Comparison of ENCODE assay signal across 8 cellular contexts in the genomic region with DNA sequence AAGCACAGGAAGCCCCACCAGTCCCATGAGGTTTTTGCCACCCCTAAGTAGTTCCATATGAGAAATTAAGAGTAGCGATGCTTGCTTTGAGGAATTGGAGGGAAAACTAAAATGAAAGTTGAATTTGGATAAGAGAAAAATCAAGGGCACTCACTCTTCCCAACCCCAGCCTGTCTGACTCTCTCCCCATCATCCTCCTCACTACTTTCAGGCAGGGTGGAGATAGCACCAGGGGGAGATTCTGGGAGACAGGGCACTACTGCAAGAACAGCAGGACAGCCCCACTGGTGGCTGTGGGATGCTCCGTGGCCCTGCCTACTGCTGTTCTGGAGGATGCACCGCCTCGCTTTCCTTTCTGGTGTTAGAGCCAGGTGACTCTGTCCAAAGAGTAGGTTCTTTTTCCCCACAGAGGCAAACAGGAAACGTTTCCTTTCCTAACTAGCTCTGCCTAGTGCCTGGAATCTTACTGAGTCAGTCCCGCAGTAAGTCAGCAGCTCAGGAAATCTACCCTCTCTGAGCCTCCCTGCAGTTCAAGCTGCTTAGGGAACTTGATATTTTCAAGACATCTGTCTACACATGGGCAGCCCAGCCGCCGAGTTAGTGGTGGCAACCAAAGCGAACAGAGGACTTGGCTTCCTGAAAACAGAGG. TPM values are rescaled to one million over a fixed set of nuclear protein-coding genes. Genes with fewer than 3 reads are reported as not detected.
A peak's percentile ranks its signal among the peaks of the same experiment; 100 is the strongest.
DNase-seq lines count a peak whose midpoint lies in the region; ATAC-seq and TF ChIP-seq lines count a peak whose summit lies in the region.

No MANE protein-coding gene starts in this region.

- TF ChIP-seq CTCF in WERI-Rb-1 (IDR thresholded peaks at IDR 0.05; ENCODE audit: low read depth, low read length) (no peak), heart left ventricle (IDR thresholded peaks at IDR 0.05) (no peak), vagina (IDR thresholded peaks at IDR 0.05) (no peak)

- WGBS in heart left ventricle, 4 donors, result 31 to 44% (median 42%) methylated on average over 9 of the region's 9 CpGs

- H3K36me3 ChIP-seq in WERI-Rb-1 (no peaks in the 10 kb centered on the region), heart left ventricle (no peaks in the 10 kb centered on the region), vagina (no peaks in the 10 kb centered on the region)

- DNase-seq in NCI-H82 (lab: John Stamatoyannopoulos, UW), result peak; percentile 63
- DNase-seq in NCI-H82 treated with DMSO at 0.1 percent for 48 hours (lab: John Stamatoyannopoulos, UW; ENCODE audit: unreplicated experiment), result no peak
- DNase-seq in WERI-Rb-1, result peak; percentile 71
- peak in 1 of 5 donors; percentile 43 for DNase-seq in heart left ventricle
- no peak for DNase-seq in stimulated activated naive CD8-positive, alpha-beta T cell treated with anti-CD3 and anti-CD28 coated beads, Interleukin-15, Interleukin-2, amounts not matched to agents 100 U/mL and 50 U/mL, for 24 hours
- DNase-seq in vagina (ENCODE audit: extremely low spot score in 2 of 2), result no peak

- TF ChIP-seq POLR2A in heart left ventricle (IDR thresholded peaks at IDR 0.05) (no peak), vagina (IDR thresholded peaks at IDR 0.05) (no peak)

- intact Hi-C loops in heart left ventricle (cut with DNase I), result no loop called here
- intact Hi-C loops in vagina (cut with DNase I), result no loop called here

- H3K4me3 ChIP-seq in WERI-Rb-1 (ENCODE audit: low read depth, low read length) (no peak overlapping the region), heart left ventricle (peak overlapping the region in 2 of 12 donors; percentile 6 to 13), vagina (no peak overlapping the region)

- H3K4me1 ChIP-seq in heart left ventricle (peaks cover 0 to 41% (median 8%) of the 10 kb centered on the region in 12 donors), vagina (peaks cover 9% of the 10 kb centered on the region)

- no peaks in the 10 kb centered on the region for H3K27me3 ChIP-seq in WERI-Rb-1 (ENCODE audit: insufficient read depth, low read depth, severe bottlenecking)
- H3K27me3 ChIP-seq in heart left ventricle, result no peaks in the 10 kb centered on the region
- no peaks in the 10 kb centered on the region for H3K27me3 ChIP-seq in vagina

- H3K27ac ChIP-seq in WERI-Rb-1 (peak overlapping the region; percentile 26; the same call in 1 of the 2 replicates), heart left ventricle (peak overlapping the region; percentile 49 to 84 (median 63)), vagina (no peak overlapping the region)

- no peaks in the 10 kb centered on the region for H3K9me3 ChIP-seq in WERI-Rb-1 (ENCODE audit: severe bottlenecking)
- H3K9me3 ChIP-seq in heart left ventricle, result no peaks in the 10 kb centered on the region
- H3K9me3 ChIP-seq in vagina, result no peaks in the 10 kb centered on the region

- ATAC-seq in heart left ventricle (peak; percentile 61 to 86 (median 72)), GM19023 (IDR thresholded peaks at IDR 0.05; ENCODE audit: unreplicated experiment) (no peak), GM21390 (IDR thresholded peaks at IDR 0.05; ENCODE audit: unreplicated experiment) (no peak)
- ATAC-seq in stimulated activated naive CD8-positive, alpha-beta T cell treated with anti-CD3 and anti-CD28 coated beads, Interleukin-15, Interleukin-2, amounts not matched to agents 100 U/mL and 50 U/mL, for 24 hours, result peak; percentile 4

RNA-seq across cellular contexts. Expression of a gene that starts 11.2 kb away (rescaled TPM):
- total RNA-seq in heart left ventricle (100 to 1,000 TPM in 8 of 9 donors, 10 to 100 TPM in 1; 96.1 to 560 (median 162) TPM), vagina (618 TPM)
- polyA plus RNA-seq in heart left ventricle, result 100 to 1,000 TPM; 160 to 200 TPM

RNA-seq across cellular contexts. Expression of a gene that starts 55.7 kb away (rescaled TPM):
- total RNA-seq in heart left ventricle (10 to 100 TPM in 8 of 9 donors, 1 to 10 TPM in 1; 9.1 to 32.4 (median 17.4) TPM), vagina (24.1 TPM)
- polyA plus RNA-seq in heart left ventricle, result 10 to 100 TPM; 17.7 to 33.5 TPM

RNA-seq across cellular contexts. Expression of a gene that starts 56.5 kb away (rescaled TPM):
- total RNA-seq in heart left ventricle, result 1 to 10 TPM; 1.9 to 4.5 (median 2.9) TPM
- polyA plus RNA-seq in heart left ventricle, result 1 to 10 TPM; 3.4 to 3.6 TPM
- total RNA-seq in vagina, result 5.9 TPM

Comparison
In these comparisons a context has a peak if more than half of its experiments do, and no peak if none do; other contexts are left out.
1. DNase-seq: peak in NCI-H82 (single experiment) and WERI-Rb-1 (single experiment); none in NCI-H82 treated with DMSO at 0.1 percent for 48 hours (single experiment), stimulated activated naive CD8-positive, alpha-beta T cell treated with anti-CD3 and anti-CD28 coated beads, Interleukin-15, Interleukin-2, amounts not matched to agents 100 U/mL and 50 U/mL, for 24 hours (single experiment) and vagina (0 of 2).
2. ATAC-seq: peak in heart left ventricle (4 of 4) and stimulated activated naive CD8-positive, alpha-beta T cell treated with anti-CD3 and anti-CD28 coated beads, Interleukin-15, Interleukin-2, amounts not matched to agents 100 U/mL and 50 U/mL, for 24 hours (single experiment); none in GM19023 (single experiment) and GM21390 (single experiment).